ENCODE assay signal across 25 cellular contexts in genomic region chr4:42566835-42567234, GRCh38.
"Had no signal": no experiment of that assay in that cellular context is flagged by ENCODE, and none has a peak within 500 bp of the region (broad histone marks: within the 10 kb centered on the region; RNA-seq: fewer than 3 reads in every experiment).

No MANE protein-coding gene starts in this region.

- H3K27ac ChIP-seq: gastroesophageal sphincter, left ventricle myocardium inferior, neural progenitor cell, pancreas, suprapubic skin, thyroid gland, upper lobe of left lung, uterus had no signal

- H3K4me3 ChIP-seq: gastroesophageal sphincter, left ventricle myocardium inferior, lung, neural progenitor cell, pancreas, suprapubic skin, thyroid gland, upper lobe of left lung, uterus had no signal

- H2AFZ ChIP-seq: neural progenitor cell had no signal

- H3K4me2 ChIP-seq: neural progenitor cell had no signal

- H3K36me3 ChIP-seq: neural progenitor cell, pancreas, suprapubic skin, uterus had no signal

- H3K27me3 Mint-ChIP-seq: dendritic cell treated with granulocyte-macrophage colony-stimulating factor and Interleukin-4, amounts not matched to agents 40 ng/mL and 50 ng/mL, for 4 days; natural killer cell treated with Interleukin-12 subunit alpha and Interleukin-12 subunit beta and Interleukin-15 and Interleukin-18, amount 100 ng/mL, for 72 hours had no signal

- H3K9me3 ChIP-seq: gastroesophageal sphincter, left ventricle myocardium inferior, pancreas, suprapubic skin, thyroid gland, upper lobe of left lung, uterus had no signal

- H3K9me3 Mint-ChIP-seq: dendritic cell treated with granulocyte-macrophage colony-stimulating factor and Interleukin-4, amounts not matched to agents 40 ng/mL and 50 ng/mL, for 4 days; immature natural killer cell; natural killer cell treated with Interleukin-12 subunit alpha and Interleukin-12 subunit beta and Interleukin-15 and Interleukin-18, amount 100 ng/mL, for 72 hours; neural progenitor cell; stimulated activated effector memory CD8-positive, alpha-beta T cell treated with anti-CD3 and anti-CD28 coated beads, Interleukin-12 subunit alpha, Interleukin-12 subunit beta, amount 100 ng/mL, for 72 hours had no signal

- H3K27ac Mint-ChIP-seq: dendritic cell treated with granulocyte-macrophage colony-stimulating factor and Interleukin-4, amounts not matched to agents 40 ng/mL and 50 ng/mL, for 4 days; immature natural killer cell; natural killer cell treated with Interleukin-12 subunit alpha and Interleukin-12 subunit beta and Interleukin-15 and Interleukin-18, amount 100 ng/mL, for 72 hours; neural progenitor cell; progenitor cell of endocrine pancreas; stimulated activated effector memory CD8-positive, alpha-beta T cell treated with anti-CD3 and anti-CD28 coated beads, Interleukin-12 subunit alpha, Interleukin-12 subunit beta, amount 100 ng/mL, for 72 hours had no signal

- H3K4me3 Mint-ChIP-seq: dendritic cell treated with granulocyte-macrophage colony-stimulating factor and Interleukin-4, amounts not matched to agents 40 ng/mL and 50 ng/mL, for 4 days; immature natural killer cell; natural killer cell treated with Interleukin-12 subunit alpha and Interleukin-12 subunit beta and Interleukin-15 and Interleukin-18, amount 100 ng/mL, for 72 hours; neural progenitor cell; stimulated activated effector memory CD8-positive, alpha-beta T cell treated with anti-CD3 and anti-CD28 coated beads, Interleukin-12 subunit alpha, Interleukin-12 subunit beta, amount 100 ng/mL, for 72 hours had no signal

- H3K27me3 ChIP-seq: gastroesophageal sphincter, neural progenitor cell, pancreas, suprapubic skin, thyroid gland, upper lobe of left lung, uterus had no signal

- H3K4me1 Mint-ChIP-seq: stimulated activated effector memory CD8-positive, alpha-beta T cell treated with anti-CD3 and anti-CD28 coated beads, Interleukin-12 subunit alpha, Interleukin-12 subunit beta, amount 100 ng/mL, for 72 hours had no signal

- H3K4me1 ChIP-seq: uterus had no signal

- ATAC-seq: gastroesophageal sphincter; left cardiac atrium; natural killer cell treated with Interleukin-12 subunit alpha and Interleukin-12 subunit beta and Interleukin-15 and Interleukin-18, amount 100 ng/mL, for 72 hours; pancreas; right cardiac atrium; stimulated activated effector memory CD8-positive, alpha-beta T cell treated with anti-CD3 and anti-CD28 coated beads, Interleukin-12 subunit alpha, Interleukin-12 subunit beta, amount 100 ng/mL, for 72 hours; stimulated activated naive CD8-positive, alpha-beta T cell treated with anti-CD3 and anti-CD28 coated beads, Interleukin-15, Interleukin-2, amounts not matched to agents 100 U/mL and 50 U/mL, for 24 hours had no signal

- DNase-seq: foreskin fibroblast; glutamatergic neuron; immature natural killer cell; kidney; left cardiac atrium; left ventricle myocardium inferior; mesenchymal stem cell; midbrain; nucleus accumbens; pancreas; right cardiac atrium; stimulated activated CD4-positive, alpha-beta T cell treated with anti-CD3 and anti-CD28 coated beads, Interleukin-4, amount 100 ng/mL, for 1 hour; stimulated activated CD8-positive, alpha-beta memory T cell treated with anti-CD3 and anti-CD28 coated beads, Interleukin-4, amount 100 ng/mL, for 48 hours; stimulated activated naive CD8-positive, alpha-beta T cell treated with anti-CD3 and anti-CD28 coated beads, Interleukin-15, Interleukin-2, amounts not matched to agents 100 U/mL and 50 U/mL, for 24 hours; thyroid gland; upper lobe of left lung; uterus had no signal

- H3K9ac ChIP-seq: neural progenitor cell had no signal
